Comparison of ENCODE assay signal across 23 cellular contexts in genomic region chr3:151201046-151201730, GRCh38. TPM values are rescaled to one million over a fixed set of nuclear protein-coding genes. Genes with fewer than 3 reads are reported as not detected.
DNase-seq lines count a peak whose midpoint lies in the region; ATAC-seq, FAIRE-seq and TF ChIP-seq lines count a peak whose summit lies in the region.
"Had no signal": no experiment of that assay in that cellular context is flagged by ENCODE, and none has a peak within 500 bp of the region (broad histone marks: within the 10 kb centered on the region; RNA-seq: fewer than 3 reads in every experiment).

No MANE protein-coding gene starts in this region.

- H4K20me1 ChIP-seq in HepG2 (ENCODE audit: insufficient read depth, low read length) = no peaks in the 10 kb centered on the region

- no TSS peak for BruUV-seq in HepG2 (replicated peaks; lab: Mats Ljungman, UMichigan)

- no peak for TF ChIP-seq RAD21 in HepG2 (CRISPR knock-in tag; IDR thresholded peaks at IDR 0.05)

- no peaks in the 10 kb centered on the region for H3K9me3 Mint-ChIP-seq in activated T-helper 1 cell treated with anti-CD3 and anti-CD28 coated beads, Interleukin-12 subunit alpha, Interleukin-12 subunit beta, Interleukin-2, Interleukin-4 antibody, amounts not matched to agents 30 ng/mL and 10 ng/mL and 1 ng/mL, durations not matched to agents 14 hours and 24 hours and 36 hours
- H3K9me3 Mint-ChIP-seq: neural crest cell; stimulated activated memory B cell treated with anti-CD40 and anti-IgM and Interleukin-4, amounts not matched to agents 10 μg/mL and 1 μg/mL and 100 μg/mL, for 72 hours had no signal

- peaks cover 67% of the 10 kb centered on the region for H3K4me1 ChIP-seq in HepG2 (ENCODE audit: insufficient read depth, low read length)
- peaks cover 0 to 20% (median 9%) of the 10 kb centered on the region in 4 donors for H3K4me1 ChIP-seq in right lobe of liver
- peaks cover 12% of the 10 kb centered on the region for H3K4me1 ChIP-seq in mononuclear cell (ENCODE audit: insufficient read depth, low read length)
- no peaks in the 10 kb centered on the region for H3K4me1 ChIP-seq in upper lobe of right lung
- no peaks in the 10 kb centered on the region for H3K4me1 ChIP-seq in right cardiac atrium (ENCODE audit: control insufficient read depth, insufficient read depth, low read length)
- H3K4me1 ChIP-seq: tibial nerve had no signal

- no peak for TF ChIP-seq CTCF in HepG2 (CRISPR knock-in tag; IDR thresholded peaks at IDR 0.05)
- no peak for TF ChIP-seq CTCF in right lobe of liver (IDR thresholded peaks at IDR 0.05)
- TF ChIP-seq CTCF in upper lobe of right lung (IDR thresholded peaks at IDR 0.05) = no peak
- TF ChIP-seq CTCF in GM10266 (IDR thresholded peaks at IDR 0.05; ENCODE audit: control insufficient read depth, insufficient read depth, low read depth, missing control alignments) = no peak

- H3K27me3 ChIP-seq in HepG2 (ENCODE audit: control insufficient read depth in 1 of 2, insufficient read depth in 2 of 2, low read length in 2 of 2) (no peaks in the 10 kb centered on the region), right lobe of liver (no peaks in the 10 kb centered on the region), mononuclear cell (ENCODE audit: insufficient read depth, low read length) (no peaks in the 10 kb centered on the region), upper lobe of right lung (no peaks in the 10 kb centered on the region), right cardiac atrium (ENCODE audit: control insufficient read depth, insufficient read depth) (no peaks in the 10 kb centered on the region)
- H3K27me3 ChIP-seq: hepatocyte, tibial nerve had no signal

- no peak overlapping the region for H2AFZ ChIP-seq in HepG2 (ENCODE audit: low read length)
- H2AFZ ChIP-seq: hepatocyte had no signal

- H3K9ac ChIP-seq in HepG2 (ENCODE audit: insufficient read depth, low read depth, low read length) = no peak overlapping the region

- H3K27me3 Mint-ChIP-seq in activated T-helper 1 cell treated with anti-CD3 and anti-CD28 coated beads, Interleukin-12 subunit alpha, Interleukin-12 subunit beta, Interleukin-2, Interleukin-4 antibody, amounts not matched to agents 30 ng/mL and 10 ng/mL and 1 ng/mL, durations not matched to agents 14 hours and 24 hours and 36 hours (ENCODE audit: insufficient read depth) = no peaks in the 10 kb centered on the region
- H3K27me3 Mint-ChIP-seq: stimulated activated memory B cell treated with anti-CD40 and anti-IgM and Interleukin-4, amounts not matched to agents 10 μg/mL and 1 μg/mL and 100 μg/mL, for 72 hours had no signal

- CTCF ChIA-PET in HepG2 (lab: Yijun Ruan, JAX; ENCODE audit: low intra/inter-chr PET ratio, low total read pairs) = no interaction called here

- in situ Hi-C loops in HepG2 (cut with HindIII; ENCODE audit: extremely low pct_ligation_motif_present, low pct_unique_long_range_greater_than_20kb) = loop anchor here (25.0 kb wide), 1 partner anchor 586 kb away; no protein-coding TSS in a partner anchor

- DNase-seq in HepG2 (ENCODE audit: low spot score) = no peak
- DNase-seq in right lobe of liver = no peak
- DNase-seq in activated T-helper 1 cell treated with anti-CD3 and anti-CD28 coated beads, Interleukin-12 subunit alpha, Interleukin-12 subunit beta, Interleukin-2, Interleukin-4 antibody, amounts not matched to agents 30 ng/mL and 10 ng/mL and 1 ng/mL, durations not matched to agents 14 hours and 24 hours and 36 hours (ENCODE audit: low spot score) = no peak
- DNase-seq in upper lobe of right lung = no peak
- no peak for DNase-seq in right cardiac atrium
- no peak for DNase-seq in GM10266 (ENCODE audit: extremely low spot score)
- no peak for DNase-seq in mucosa of gallbladder (ENCODE audit: low spot score)
- DNase-seq: activated CD4-positive, CD25-positive, alpha-beta regulatory T cell treated with anti-CD3 and anti-CD28 coated beads, Interleukin-2, amount 50 U/mL, for 72 hours; amniotic stem cell; DMS79; foreskin fibroblast; mesenchymal stem cell; MM.1S; posterior cingulate gyrus had no signal

- H3K36me3 ChIP-seq in HepG2 (replicated peaks in 1 of 2; ENCODE audit: control insufficient read depth in 1 of 2, insufficient read depth in 2 of 2, low read length in 2 of 2) = no peaks in the 10 kb centered on the region
- H3K36me3 ChIP-seq in right lobe of liver = no peaks in the 10 kb centered on the region
- no peaks in the 10 kb centered on the region for H3K36me3 ChIP-seq in upper lobe of right lung
- H3K36me3 ChIP-seq: tibial nerve had no signal

- H3K36me3 Mint-ChIP-seq in activated T-helper 1 cell treated with anti-CD3 and anti-CD28 coated beads, Interleukin-12 subunit alpha, Interleukin-12 subunit beta, Interleukin-2, Interleukin-4 antibody, amounts not matched to agents 30 ng/mL and 10 ng/mL and 1 ng/mL, durations not matched to agents 14 hours and 24 hours and 36 hours (ENCODE audit: low read depth) = peaks cover 47% of the 10 kb centered on the region
- H3K36me3 Mint-ChIP-seq: stimulated activated memory B cell treated with anti-CD40 and anti-IgM and Interleukin-4, amounts not matched to agents 10 μg/mL and 1 μg/mL and 100 μg/mL, for 72 hours had no signal

- intact Hi-C loops in HepG2 (cut with micrococcal nuclease; ENCODE audit: unreplicated experiment) = no loop called here
- intact Hi-C loops in right lobe of liver (cut with DNase I) = no loop called here
- intact Hi-C loops in activated T-helper 1 cell treated with anti-CD3 and anti-CD28 coated beads, Interleukin-12 subunit alpha, Interleukin-12 subunit beta, Interleukin-2, Interleukin-4 antibody, amounts not matched to agents 30 ng/mL and 10 ng/mL and 1 ng/mL, durations not matched to agents 14 hours and 24 hours and 36 hours (cut with micrococcal nuclease) = loop anchor here (5.0 to 10.0 kb wide), 8 partner anchors 114 to 1964 kb away; partner anchors contain the start of genes EIF2A, MED12L, RAP2B and SELENOT
- intact Hi-C loops in upper lobe of right lung (cut with DNase I) = no loop called here
- intact Hi-C loops in right cardiac atrium (cut with DNase I) = no loop called here

- H3K9me3 ChIP-seq in HepG2 (ENCODE audit: low read length) (no peaks in the 10 kb centered on the region), right lobe of liver (no peaks in the 10 kb centered on the region), mononuclear cell (ENCODE audit: low read depth, low read length) (no peaks in the 10 kb centered on the region), upper lobe of right lung (no peaks in the 10 kb centered on the region), right cardiac atrium (ENCODE audit: control insufficient read depth, low read length) (no peaks in the 10 kb centered on the region)
- H3K9me3 ChIP-seq: tibial nerve had no signal

- WGBS in HepG2 (ENCODE audit: low lambda C conversion rate) = 99% methylated on average over 7 of the region's 7 CpGs
- WGBS in right lobe of liver (ENCODE audit: insufficient coverage, low coverage, low lambda C conversion rate, missing lambda C conversion rate) = 78% methylated on average over 7 of the region's 7 CpGs
- WGBS in right cardiac atrium = 94% methylated on average over 7 of the region's 7 CpGs

- no peak overlapping the region for H3K4me2 ChIP-seq in HepG2 (ENCODE audit: low read depth, low read length)
- H3K4me2 ChIP-seq: hepatocyte had no signal

- POLR2A ChIA-PET in HepG2 (lab: Yijun Ruan, JAX) = interaction anchor here (2.0 to 2.5 kb wide), 2 partner anchors 10 to 23 kb away, joined by 12 to 13 read pairs; no protein-coding TSS in a partner anchor

- H3K4me1 Mint-ChIP-seq in activated T-helper 1 cell treated with anti-CD3 and anti-CD28 coated beads, Interleukin-12 subunit alpha, Interleukin-12 subunit beta, Interleukin-2, Interleukin-4 antibody, amounts not matched to agents 30 ng/mL and 10 ng/mL and 1 ng/mL, durations not matched to agents 14 hours and 24 hours and 36 hours (ENCODE audit: low read depth) = peaks cover 61% of the 10 kb centered on the region

- H3K79me2 ChIP-seq in HepG2 (ENCODE audit: insufficient read depth, low read length) = no peaks in the 10 kb centered on the region
- H3K79me2 ChIP-seq: hepatocyte had no signal

- ATAC-seq in HepG2 (no peak), right lobe of liver (no peak), upper lobe of right lung (no peak), right cardiac atrium (no peak)
- ATAC-seq: stimulated activated memory B cell treated with anti-CD40 and anti-IgM and Interleukin-4, amounts not matched to agents 10 μg/mL and 1 μg/mL and 100 μg/mL, for 72 hours had no signal

- peak overlapping the region; percentile 99 for H3K27ac Mint-ChIP-seq in activated T-helper 1 cell treated with anti-CD3 and anti-CD28 coated beads, Interleukin-12 subunit alpha, Interleukin-12 subunit beta, Interleukin-2, Interleukin-4 antibody, amounts not matched to agents 30 ng/mL and 10 ng/mL and 1 ng/mL, durations not matched to agents 14 hours and 24 hours and 36 hours
- H3K27ac Mint-ChIP-seq: stimulated activated memory B cell treated with anti-CD40 and anti-IgM and Interleukin-4, amounts not matched to agents 10 μg/mL and 1 μg/mL and 100 μg/mL, for 72 hours had no signal

- H3K4me3 Mint-ChIP-seq in activated T-helper 1 cell treated with anti-CD3 and anti-CD28 coated beads, Interleukin-12 subunit alpha, Interleukin-12 subunit beta, Interleukin-2, Interleukin-4 antibody, amounts not matched to agents 30 ng/mL and 10 ng/mL and 1 ng/mL, durations not matched to agents 14 hours and 24 hours and 36 hours = peak overlapping the region; percentile 96
- H3K4me3 Mint-ChIP-seq: neural crest cell; stimulated activated memory B cell treated with anti-CD40 and anti-IgM and Interleukin-4, amounts not matched to agents 10 μg/mL and 1 μg/mL and 100 μg/mL, for 72 hours had no signal

- TF ChIP-seq POLR2A in HepG2 (IDR thresholded peaks at IDR 0.05; ENCODE audit: insufficient read depth in 1 of 2, low read depth in 2 of 2, low read length in 2 of 2) = no peak
- no peak for TF ChIP-seq POLR2A in right lobe of liver (IDR thresholded peaks at IDR 0.05)

- H3K4me3 ChIP-seq in HepG2 (replicated peaks in 1 of 3; ENCODE audit: insufficient read depth in 1 of 3, low read depth in 2 of 3, low read length in 3 of 3) = no peak overlapping the region
- H3K4me3 ChIP-seq in right lobe of liver = no peak overlapping the region
- H3K4me3 ChIP-seq in mononuclear cell (ENCODE audit: low read length) = peak overlapping the region; percentile 12
- peak overlapping the region; percentile 21 for H3K4me3 ChIP-seq in upper lobe of right lung
- H3K4me3 ChIP-seq in right cardiac atrium (ENCODE audit: low read length) = no peak overlapping the region
- H3K4me3 ChIP-seq: hepatocyte had no signal

- no peak overlapping the region for H3K27ac ChIP-seq in HepG2 (ENCODE audit: extremely low read length, insufficient read depth, low read length)
- H3K27ac ChIP-seq in right lobe of liver = no peak overlapping the region
- no peak overlapping the region for H3K27ac ChIP-seq in upper lobe of right lung
- H3K27ac ChIP-seq in right cardiac atrium (ENCODE audit: low read length) = no peak overlapping the region
- H3K27ac ChIP-seq: hepatocyte had no signal

- no peak for FAIRE-seq in HepG2 (lab: Jason Lieb, UNC)
- FAIRE-seq: H54, islet of Langerhans had no signal

- TF ChIP-seq EP300 in HepG2 (IDR thresholded peaks at IDR 0.05; ENCODE audit: low read depth in 2 of 2, low read length in 2 of 2) = no peak
- TF ChIP-seq EP300 in HepG2 (CRISPR knock-in tag; IDR thresholded peaks at IDR 0.05; ENCODE audit: borderline replicate concordance) = no peak

RNA-seq across cellular contexts. Expression of gene GPR171, which starts 1.8 kb away (rescaled TPM):
- total RNA-seq in HepG2 (2016; rRNA removed; fragmentation: Illumina TruSeq; extraction: Trizol) (not detected in 2 replicates), right lobe of liver (under 1 TPM in 4 of 6 experiments, not detected in 2; 0.22 to 0.99 (median 0.27) TPM), mononuclear cell (10.6 TPM), upper lobe of right lung (3.2 TPM), right cardiac atrium (under 1 TPM in 3 of 4 donors, not detected in 1; 0.20 to 0.50 (median 0.39) TPM), mucosa of gallbladder (2.0 TPM)
- not detected in 2 replicates for total RNA-seq in HepG2 (2016; cell fraction: cytosol; rRNA removed; fragmentation: Illumina TruSeq; extraction: Trizol; ENCODE audit: low read depth)
- total RNA-seq in HepG2 (2016; cell fraction: insoluble cytoplasmic fraction; rRNA removed; fragmentation: Illumina TruSeq; extraction: Trizol) = not detected in 2 replicates
- total RNA-seq in HepG2 (2016; cell fraction: membrane; rRNA removed; fragmentation: Illumina TruSeq; extraction: Trizol) = not detected in 2 replicates
- not detected in 2 replicates for total RNA-seq in HepG2 (2016; cell fraction: nucleus; rRNA removed; fragmentation: Illumina TruSeq; extraction: Trizol)
- polyA plus RNA-seq in HepG2 (2011; rRNA removed) (not detected in 2 replicates), right cardiac atrium (0.34 TPM)
- polyA plus RNA-seq in HepG2 (2011; cell fraction: cytosol; rRNA removed) = not detected in 2 replicates
- polyA plus RNA-seq in HepG2 (2011; cell fraction: nucleus; rRNA removed) = not detected in 2 replicates
- polyA plus RNA-seq in HepG2 (2012) = not detected in 2 replicates
- polyA plus RNA-seq in HepG2 (2016; cell fraction: cytosol; fragmentation: Illumina TruSeq; extraction: Trizol; ENCODE audit: low read depth) = not detected in 2 replicates
- polyA plus RNA-seq in HepG2 (2016; cell fraction: insoluble cytoplasmic fraction; fragmentation: Illumina TruSeq; extraction: Trizol; ENCODE audit: low read depth) = not detected in 2 replicates
- not detected in 2 replicates for polyA plus RNA-seq in HepG2 (2016; cell fraction: membrane; fragmentation: Illumina TruSeq; extraction: Trizol; ENCODE audit: low read depth)
- not detected in 2 replicates for polyA plus RNA-seq in HepG2 (2016; cell fraction: nucleus; fragmentation: Illumina TruSeq; extraction: Trizol; ENCODE audit: insufficient read depth, low read depth)
- polyA minus RNA-seq in HepG2 (2011; rRNA and poly(A)+ RNA removed; ENCODE audit: low replicate concordance) = not detected in 2 replicates
- not detected in 2 replicates for polyA minus RNA-seq in HepG2 (2011; cell fraction: cytosol; rRNA and poly(A)+ RNA removed)
- polyA minus RNA-seq in HepG2 (2011; cell fraction: nucleus; rRNA and poly(A)+ RNA removed) = not detected in 2 replicates
- total RNA-seq in activated T-helper 1 cell treated with anti-CD3 and anti-CD28 coated beads, Interleukin-12 subunit alpha, Interleukin-12 subunit beta, Interleukin-2, Interleukin-4 antibody, amounts not matched to agents 30 ng/mL and 10 ng/mL and 1 ng/mL, durations not matched to agents 14 hours and 24 hours and 36 hours = 172 and 191 TPM in 2 replicates
- total RNA-seq: dermis microvascular lymphatic vessel endothelial cell, epithelial cell of proximal tubule, hepatocyte, neural crest cell had no signal

Comparison
In these comparisons a context has a peak if more than half of its experiments do, and no peak if none do; other contexts are left out.
1. H3K4me3 ChIP-seq: peak in mononuclear cell (single experiment) and upper lobe of right lung (single experiment); none in HepG2 (0 of 3), right lobe of liver (0 of 3) and right cardiac atrium (single experiment).
2. RNA of gene GPR171, which starts 1.8 kb away (total RNA-seq): 172 to 191 TPM in activated T-helper 1 cell treated with anti-CD3 and anti-CD28 coated beads, Interleukin-12 subunit alpha, Interleukin-12 subunit beta, Interleukin-2, Interleukin-4 antibody, amounts not matched to agents 30 ng/mL and 10 ng/mL and 1 ng/mL, durations not matched to agents 14 hours and 24 hours and 36 hours; 10.6 TPM in mononuclear cell (single experiment), 3.2 TPM in upper lobe of right lung (single experiment), 2.0 TPM in mucosa of gallbladder (single experiment), 0.20 to 0.50 TPM in right cardiac atrium, 0.22 to 0.99 TPM in right lobe of liver and not detected in HepG2; every median in the first group is over 10 times any median in the second.